ENCODE assay signal across 23 cellular contexts in the genomic region with DNA sequence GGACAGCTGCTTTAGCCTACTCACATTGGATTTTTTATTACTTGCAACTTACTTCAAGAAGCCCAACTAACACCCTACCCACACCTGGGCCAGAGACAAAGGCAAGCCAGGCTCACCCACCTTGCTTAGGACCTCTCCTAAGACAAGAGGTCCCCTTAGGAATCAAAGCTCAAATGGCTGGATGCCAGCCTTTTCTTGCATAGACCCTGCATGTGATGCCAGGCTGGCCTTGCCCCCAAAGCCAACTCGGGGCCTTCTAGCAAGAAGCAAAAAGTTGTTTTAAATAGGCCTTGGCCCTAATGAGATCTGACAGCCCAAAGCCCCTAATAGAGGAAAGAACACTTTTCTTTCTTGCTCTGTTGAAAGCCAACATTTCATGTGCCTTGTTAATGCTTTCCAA. TPM values are rescaled to one million over a fixed set of nuclear protein-coding genes. Genes with fewer than 3 reads are reported as not detected.
DNase-seq lines count a peak whose midpoint lies in the region; ATAC-seq and TF ChIP-seq lines count a peak whose summit lies in the region.
"Had no signal": no experiment of that assay in that cellular context is flagged by ENCODE, and none has a peak within 500 bp of the region (broad histone marks: within the 10 kb centered on the region; RNA-seq: fewer than 3 reads in every experiment).

No MANE protein-coding gene starts in this region.

- ATAC-seq in left cardiac atrium, result no peak
- ATAC-seq in psoas muscle, result no peak
- ATAC-seq: HCT116 had no signal

- H3K9me3 ChIP-seq in right atrium auricular region (no peaks in the 10 kb centered on the region), psoas muscle (no peaks in the 10 kb centered on the region)
- H3K9me3 ChIP-seq: SJCRH30 had no signal

- no peaks in the 10 kb centered on the region for H3K9me3 Mint-ChIP-seq in mesothelial cell of epicardium
- H3K9me3 Mint-ChIP-seq: CD8-positive, alpha-beta memory T cell had no signal

- H3K36me3 ChIP-seq in right atrium auricular region (peaks cover 23% of the 10 kb centered on the region), psoas muscle (ENCODE audit: insufficient read depth in 1 of 2, low read depth in 1 of 2) (peaks cover 0 to 65% of the 10 kb centered on the region in 2 donors)
- H3K36me3 ChIP-seq: SJCRH30 had no signal

- TF ChIP-seq CTCF in right atrium auricular region (IDR thresholded peaks at IDR 0.05), result no peak
- no peak for TF ChIP-seq CTCF in psoas muscle (IDR thresholded peaks at IDR 0.05)
- TF ChIP-seq CTCF in mesothelial cell of epicardium (IDR thresholded peaks at IDR 0.05; ENCODE audit: unreplicated experiment), result no peak

- H3K27ac ChIP-seq in right atrium auricular region, result peak overlapping the region; percentile 12 to 34
- peak overlapping the region; percentile 87 for H3K27ac ChIP-seq in cingulate gyrus (ENCODE audit: low read depth, low read length)
- peak overlapping the region; percentile 75 for H3K27ac ChIP-seq in psoas muscle
- H3K27ac ChIP-seq: C4-2B, HL-60, RWPE1, SJCRH30 had no signal

- peaks cover 16% of the 10 kb centered on the region for H3K36me3 Mint-ChIP-seq in mesothelial cell of epicardium
- H3K36me3 Mint-ChIP-seq: CD8-positive, alpha-beta memory T cell had no signal

- intact Hi-C loops in left cardiac atrium (cut with DNase I), result no loop called here
- intact Hi-C loops in psoas muscle (cut with DNase I), result no loop called here

- peaks cover 12% of the 10 kb centered on the region for H3K4me1 Mint-ChIP-seq in mesothelial cell of epicardium
- H3K4me1 Mint-ChIP-seq: CD8-positive, alpha-beta memory T cell had no signal

- no peak overlapping the region for H3K4me3 Mint-ChIP-seq in mesothelial cell of epicardium
- H3K4me3 Mint-ChIP-seq: CD8-positive, alpha-beta memory T cell had no signal

- H3K27me3 Mint-ChIP-seq in mesothelial cell of epicardium (ENCODE audit: low read depth), result no peaks in the 10 kb centered on the region

- H3K27ac Mint-ChIP-seq in mesothelial cell of epicardium, result no peak overlapping the region
- H3K27ac Mint-ChIP-seq: CD8-positive, alpha-beta memory T cell had no signal

- DNase-seq in right atrium auricular region (ENCODE audit: low spot score) (no peak), left cardiac atrium (no peak), psoas muscle (no peak), SHP77 treated with DMSO at 0.1 percent for 48 hours (lab: John Stamatoyannopoulos, UW) (no peak), mesothelial cell of epicardium (ENCODE audit: low spot score in 2 of 2, unreplicated experiment in 2 of 2) (no peak)
- DNase-seq in activated T-cell treated with anti-CD3 and anti-CD28 coated beads, Interleukin-2, amount 50 U/mL, for 1 hour, result no peak
- DNase-seq: Calu3; CD8-positive, alpha-beta memory T cell; DMS153; KG1; NCI-H1092; NCI-H1436 treated with DMSO at 0.1 percent for 48 hours; NCI-H1930; NCI-H226; NCI-H524; NCI-H774; NK-92 treated with Interleukin-12 subunit alpha and Interleukin-12 subunit beta, amount 100 ng/mL, for 24 hours; SJCRH30 had no signal

- 51 to 76% (median 53%) methylated on average over 1 of the region's 1 CpG for WGBS in psoas muscle, 3 donors

- no peak overlapping the region for H3K4me3 ChIP-seq in right atrium auricular region
- H3K4me3 ChIP-seq in psoas muscle, result peak overlapping the region; percentile 17
- H3K4me3 ChIP-seq: SJCRH30 had no signal

- H3K27me3 ChIP-seq in right atrium auricular region, result no peaks in the 10 kb centered on the region
- H3K27me3 ChIP-seq in psoas muscle (ENCODE audit: insufficient read depth in 3 of 3, low read length in 2 of 3), result no peaks in the 10 kb centered on the region
- H3K27me3 ChIP-seq: SJCRH30 had no signal

- H3K4me1 ChIP-seq in right atrium auricular region (peaks cover 0 to 29% of the 10 kb centered on the region in 2 donors), psoas muscle (peaks cover 37% of the 10 kb centered on the region)
- H3K4me1 ChIP-seq: SJCRH30 had no signal

RNA-seq across cellular contexts. Expression of a gene that starts 20.7 kb away (rescaled TPM):
- total RNA-seq in right atrium auricular region (10 to 100 TPM; 39.4 to 40.0 TPM), left cardiac atrium (10 to 100 TPM; 58.1 to 66.3 TPM), psoas muscle (100 to 1,000 TPM in 3 of 4 donors, 10 to 100 TPM in 1; 38.5 to 124 (median 109) TPM), mesothelial cell of epicardium (31.3 to 36.5 TPM (median 34.2 TPM) in 3 replicates)
- polyA plus RNA-seq in psoas muscle, result 10 to 100 TPM; 25.3 to 55.7 (median 50.9) TPM

Comparison
In these comparisons a context has a peak if more than half of its experiments do, and no peak if none do; other contexts are left out.
1. H3K27ac ChIP-seq: peak in every context shown above with its lines; median percentile 87 in cingulate gyrus; 75 in psoas muscle; 23 in right atrium auricular region.